ENCODE assay signal across 6 cellular contexts in the genomic region with DNA sequence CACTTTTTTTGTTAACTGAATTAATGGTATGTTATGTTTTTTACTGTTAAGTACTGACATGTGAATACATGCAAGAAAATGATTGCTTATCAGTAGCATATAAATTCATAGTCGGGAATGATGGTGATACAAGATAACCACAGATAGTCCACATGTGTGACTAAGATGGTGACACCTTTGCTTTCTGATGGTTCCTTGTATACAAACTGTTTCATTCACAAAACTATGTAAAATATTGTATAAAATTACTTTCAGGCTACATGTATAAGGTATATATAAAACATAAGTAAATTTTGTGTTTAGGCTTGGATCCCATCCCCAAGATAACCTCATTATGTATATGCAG.
"Had no signal": no experiment of that assay in that cellular context is flagged by ENCODE, and none has a peak within 500 bp of the region (broad histone marks: within the 10 kb centered on the region; RNA-seq: fewer than 3 reads in every experiment).

No MANE protein-coding gene starts in this region.

- ATAC-seq: HepG2 had no signal

- FAIRE-seq: HepG2, HTR-8/SVneo had no signal

- H3K9ac ChIP-seq: KMS-11 had no signal

- DNase-seq: IMR-90, KBM-7, KG1 had no signal
